ENCODE assay signal across 8 cellular contexts in the genomic region with DNA sequence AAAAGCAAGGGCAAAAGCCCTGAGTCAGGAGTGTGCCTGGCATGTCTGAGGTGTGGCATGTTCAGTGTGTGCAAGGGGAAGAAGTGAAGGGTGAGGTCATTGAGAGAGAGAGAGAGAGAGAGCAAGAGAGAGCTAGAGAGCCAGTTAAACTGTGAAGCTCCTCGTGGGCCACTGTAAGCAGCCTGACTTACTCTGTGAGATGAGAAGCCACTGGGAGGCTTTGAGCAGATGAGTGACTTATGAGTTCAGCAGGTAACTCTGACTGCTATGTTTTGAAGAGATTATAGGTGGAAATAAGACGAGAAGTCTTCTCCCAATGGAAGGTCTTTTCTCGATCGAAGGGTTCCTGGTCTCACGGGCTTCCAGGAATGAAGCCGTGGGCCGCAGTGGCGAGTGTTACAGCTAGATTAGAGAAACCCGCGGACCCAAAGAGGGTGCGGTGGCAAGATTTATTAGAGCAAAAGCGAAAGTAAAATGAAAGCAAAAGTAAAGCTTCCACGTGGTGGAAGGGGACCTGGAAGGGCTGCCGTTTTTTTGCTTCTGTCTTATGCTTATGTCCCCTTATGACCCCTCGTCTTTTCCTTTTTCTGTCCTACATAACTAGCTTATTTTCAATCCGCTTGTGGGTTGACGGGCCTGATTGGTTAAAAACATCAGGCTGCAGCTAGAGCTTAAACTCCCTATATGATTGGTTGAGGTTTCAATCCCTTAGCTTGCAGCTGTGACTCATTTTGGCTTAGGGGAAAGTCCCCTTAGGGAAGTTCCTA.
A peak's percentile ranks its signal among the peaks of the same experiment; 100 is the strongest.
DNase-seq lines count a peak whose midpoint lies in the region; ATAC-seq and TF ChIP-seq lines count a peak whose summit lies in the region.

No MANE protein-coding gene starts in this region.

- TF ChIP-seq EP300 in gastroesophageal sphincter (IDR thresholded peaks at IDR 0.05) = no peak

- H3K27me3 ChIP-seq in gastroesophageal sphincter = no peaks in the 10 kb centered on the region

- ATAC-seq in HG02884 (IDR thresholded peaks at IDR 0.05; ENCODE audit: unreplicated experiment) (peak; percentile 76), gastroesophageal sphincter (peak; percentile 46)

- peak; percentile 14 for DNase-seq in NK-92 treated with Interleukin-12 subunit alpha and Interleukin-12 subunit beta, amount 100 ng/mL, for 24 hours (lab: John Stamatoyannopoulos, UW)
- no peak for DNase-seq in NK-92 (lab: John Stamatoyannopoulos, UW; ENCODE audit: unreplicated experiment)
- peak; percentile 33 for DNase-seq in NCI-H345 (lab: John Stamatoyannopoulos, UW)
- peak; percentile 28 to 31 for DNase-seq in activated CD4-positive, alpha-beta T cell treated with anti-CD3 and anti-CD28 coated beads, Interleukin-2, amount 50 U/mL, for 4 hours
- DNase-seq in stimulated activated CD4-positive, alpha-beta T cell treated with anti-CD3 and anti-CD28 coated beads, Interleukin-4, amount 100 ng/mL, for 1 hour = peak; percentile 30
- no peak for DNase-seq in OCI-M2 (lab: John Stamatoyannopoulos, UW; ENCODE audit: unreplicated experiment)

- no peaks in the 10 kb centered on the region for H3K9me3 ChIP-seq in gastroesophageal sphincter

- no peak for TF ChIP-seq CTCF in gastroesophageal sphincter (IDR thresholded peaks at IDR 0.05)

- no peaks in the 10 kb centered on the region for H3K36me3 ChIP-seq in gastroesophageal sphincter

- peak overlapping the region in 2 of 4 donors; percentile 30 to 45 for H3K27ac ChIP-seq in gastroesophageal sphincter

- WGBS in gastroesophageal sphincter (ENCODE audit: low coverage in 1 of 2), 2 donors = 63 to 72% methylated on average over 17 of the region's 17 CpGs

- H3K4me1 ChIP-seq in gastroesophageal sphincter = no peaks in the 10 kb centered on the region

- TF ChIP-seq POLR2A in gastroesophageal sphincter (IDR thresholded peaks at IDR 0.05) = no peak

- peak overlapping the region in 1 of 2 donors; percentile 36 for H3K4me3 ChIP-seq in gastroesophageal sphincter

Comparison
In these comparisons a context has a peak if more than half of its experiments do, and no peak if none do; other contexts are left out.
1. DNase-seq: peak in NK-92 treated with Interleukin-12 subunit alpha and Interleukin-12 subunit beta, amount 100 ng/mL, for 24 hours (single experiment), NCI-H345 (single experiment), activated CD4-positive, alpha-beta T cell treated with anti-CD3 and anti-CD28 coated beads, Interleukin-2, amount 50 U/mL, for 4 hours (2 of 2) and stimulated activated CD4-positive, alpha-beta T cell treated with anti-CD3 and anti-CD28 coated beads, Interleukin-4, amount 100 ng/mL, for 1 hour (single experiment); none in NK-92 (single experiment) and OCI-M2 (single experiment).